In the genomic region with DNA sequence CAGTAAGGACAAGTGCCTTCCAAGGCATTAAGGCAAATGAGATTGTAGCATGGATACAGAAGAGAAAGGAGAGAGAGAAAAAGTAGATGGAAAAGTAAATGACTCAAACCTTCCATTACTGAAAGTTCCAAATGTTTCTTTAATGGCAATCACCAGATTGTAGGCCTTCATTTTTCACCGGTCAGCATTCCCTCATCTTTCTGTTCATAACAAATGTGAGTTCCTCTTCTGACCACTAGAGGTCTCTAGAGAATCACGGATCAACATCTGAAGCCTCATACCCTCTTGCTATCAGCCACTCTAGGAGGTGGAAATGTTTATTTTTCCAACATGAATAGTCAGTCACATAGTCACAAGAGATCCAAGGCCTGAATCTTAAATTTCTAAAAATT, we compare ENCODE assay signal across 8 cellular contexts.
DNase-seq lines count a peak whose midpoint lies in the region; ATAC-seq and TF ChIP-seq lines count a peak whose summit lies in the region.

No MANE protein-coding gene starts in this region.

- H3K4me1 ChIP-seq in osteoblast (ENCODE audit: insufficient read depth, low read length), result peaks cover 43% of the 10 kb centered on the region

- ATAC-seq in HG02642 (IDR thresholded peaks at IDR 0.05; ENCODE audit: poor library complexity, unreplicated experiment), result peak; percentile 77

- no peaks in the 10 kb centered on the region for H3K9me3 Mint-ChIP-seq in T-helper 1 cell treated with Interleukin-12 subunit alpha and Interleukin-12 subunit beta and Interleukin-4 antibody, amounts not matched to agents 30 μg/mL and 1 μg/mL, for 36 hours

- H3K36me3 ChIP-seq in osteoblast (ENCODE audit: insufficient read depth, low read length), result no peaks in the 10 kb centered on the region

- H3K27me3 ChIP-seq in osteoblast (ENCODE audit: insufficient read depth, low read length), result no peaks in the 10 kb centered on the region

- TF ChIP-seq CTCF in AG10803 (conservative IDR thresholded peaks at IDR 0.05; ENCODE audit: low read length) (peak; percentile 84), GM13977 (IDR thresholded peaks at IDR 0.05; ENCODE audit: extremely low read depth, insufficient read depth, missing control alignments) (peak; percentile 61), fibroblast of villous mesenchyme (IDR thresholded peaks at IDR 0.05; ENCODE audit: insufficient read depth, low read depth, low read length) (peak; percentile 85), osteoblast (IDR thresholded peaks at IDR 0.05; ENCODE audit: extremely low read depth, low read depth, low read length) (peak; percentile 78)

- H3K36me3 Mint-ChIP-seq in T-helper 1 cell treated with Interleukin-12 subunit alpha and Interleukin-12 subunit beta and Interleukin-4 antibody, amounts not matched to agents 30 μg/mL and 1 μg/mL, for 36 hours (ENCODE audit: low read depth), result peaks cover 3% of the 10 kb centered on the region

- no peaks in the 10 kb centered on the region for H3K9me3 ChIP-seq in osteoblast (ENCODE audit: low read depth, low read length)

- peak overlapping the region; percentile 19 for H2AFZ ChIP-seq in osteoblast (ENCODE audit: low read length)

- peak; percentile 80 for DNase-seq in AG10803 (ENCODE audit: low read depth)
- DNase-seq in GM13977 (ENCODE audit: low spot score), result peak; percentile 46
- DNase-seq in NCI-H1092 (lab: John Stamatoyannopoulos, UW), result peak; percentile 43
- peak; percentile 82 for DNase-seq in fibroblast of villous mesenchyme (ENCODE audit: low read depth)
- DNase-seq in osteoblast (ENCODE audit: insufficient read length, low spot score, missing footprints), result no peak
- no peak for DNase-seq in activated T-cell treated with anti-CD3 and anti-CD28 coated beads, Interleukin-2, amount 50 U/mL, for 48 hours

- H4K20me1 ChIP-seq in osteoblast (ENCODE audit: insufficient read depth, low read length), result no peaks in the 10 kb centered on the region

- H3K27ac Mint-ChIP-seq in T-helper 1 cell treated with Interleukin-12 subunit alpha and Interleukin-12 subunit beta and Interleukin-4 antibody, amounts not matched to agents 30 μg/mL and 1 μg/mL, for 36 hours, result peak overlapping the region; percentile 18

- no peak overlapping the region for H3K4me2 ChIP-seq in osteoblast (ENCODE audit: insufficient read depth, low read length)

- H3K4me3 Mint-ChIP-seq in T-helper 1 cell treated with Interleukin-12 subunit alpha and Interleukin-12 subunit beta and Interleukin-4 antibody, amounts not matched to agents 30 μg/mL and 1 μg/mL, for 36 hours, result no peak overlapping the region

- H3K79me2 ChIP-seq in osteoblast (ENCODE audit: insufficient read depth, low read length), result no peaks in the 10 kb centered on the region

- peaks cover 57% of the 10 kb centered on the region for H3K4me1 Mint-ChIP-seq in T-helper 1 cell treated with Interleukin-12 subunit alpha and Interleukin-12 subunit beta and Interleukin-4 antibody, amounts not matched to agents 30 μg/mL and 1 μg/mL, for 36 hours (ENCODE audit: low read depth)

- no peak overlapping the region for H3K4me3 ChIP-seq in AG10803 (ENCODE audit: low read length)
- no peak overlapping the region for H3K4me3 ChIP-seq in fibroblast of villous mesenchyme (ENCODE audit: low read depth, low read length)
- no peak overlapping the region for H3K4me3 ChIP-seq in osteoblast (ENCODE audit: insufficient read depth, low read length)

- H3K27ac ChIP-seq in osteoblast (ENCODE audit: low read depth, low read length), result peak overlapping the region; percentile 71

- no peaks in the 10 kb centered on the region for H3K27me3 Mint-ChIP-seq in T-helper 1 cell treated with Interleukin-12 subunit alpha and Interleukin-12 subunit beta and Interleukin-4 antibody, amounts not matched to agents 30 μg/mL and 1 μg/mL, for 36 hours (ENCODE audit: low read depth)

- in situ Hi-C loops in GM13977 (cut with MboI; ENCODE audit: low pct_unique_long_range_greater_than_20kb, low sequenced_read_pairs, unreplicated experiment), result no loop called here

Comparison
In these comparisons a context has a peak if more than half of its experiments do, and no peak if none do; other contexts are left out.
1. DNase-seq: peak in AG10803 (single experiment), GM13977 (single experiment), NCI-H1092 (single experiment) and fibroblast of villous mesenchyme (single experiment); none in osteoblast (single experiment) and activated T-cell treated with anti-CD3 and anti-CD28 coated beads, Interleukin-2, amount 50 U/mL, for 48 hours (0 of 2).
2. Peak in every context shown above with its lines, with median percentiles within 50 percentile points of each other: CTCF ChIP-seq.